In the genomic region with DNA sequence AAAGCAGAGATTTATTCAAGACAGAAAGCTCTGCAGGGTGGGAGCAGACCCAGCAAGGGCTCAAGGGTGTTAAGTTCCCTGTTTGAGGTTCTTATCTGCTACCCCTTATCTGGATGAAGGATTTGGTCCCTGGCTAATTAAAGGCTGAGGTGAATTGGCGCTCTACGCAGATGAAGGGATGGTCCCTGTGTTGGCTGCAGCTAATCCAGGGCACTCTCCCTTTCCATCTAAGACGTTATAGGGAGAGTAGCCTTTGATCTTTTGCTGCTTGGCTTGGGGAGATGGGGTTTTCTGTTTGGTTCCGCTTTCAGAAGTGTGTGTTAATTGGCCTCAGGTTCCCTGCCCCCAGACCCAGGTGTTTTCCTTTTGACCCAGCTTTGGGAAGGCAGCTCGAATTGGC, we compare ENCODE assay signal across 26 cellular contexts. TPM values are rescaled to one million over a fixed set of nuclear protein-coding genes. Genes with fewer than 3 reads are reported as not detected.
"Had no signal": no experiment of that assay in that cellular context is flagged by ENCODE, and none has a peak within 500 bp of the region (broad histone marks: within the 10 kb centered on the region; RNA-seq: fewer than 3 reads in every experiment).

No MANE protein-coding gene starts in this region.

- H3K4me2 ChIP-seq: smooth muscle cell had no signal

- ATAC-seq: foreskin keratinocyte; gastroesophageal sphincter; heart right ventricle; left cardiac atrium; left lung; natural killer cell; pancreas; sciatic nerve; stimulated activated effector memory CD8-positive, alpha-beta T cell treated with anti-CD3 and anti-CD28 coated beads, Interleukin-12 subunit alpha, Interleukin-12 subunit beta, amount 100 ng/mL, for 72 hours had no signal

- H3K27me3 ChIP-seq: colonic mucosa, esophagus muscularis mucosa, gastroesophageal sphincter, heart right ventricle, left lung, neutrophil, pancreas, stomach, thyroid gland had no signal

- H3K4me3 Mint-ChIP-seq: dendritic cell treated with granulocyte-macrophage colony-stimulating factor and Interleukin-4, amounts not matched to agents 40 ng/mL and 50 ng/mL, for 4 days; natural killer cell; stimulated activated effector memory CD8-positive, alpha-beta T cell treated with anti-CD3 and anti-CD28 coated beads, Interleukin-12 subunit alpha, Interleukin-12 subunit beta, amount 100 ng/mL, for 72 hours; type B pancreatic cell had no signal

- FAIRE-seq: endothelial cell of umbilical vein, islet of Langerhans, pancreas had no signal

- DNase-seq: colonic mucosa; effector CD8-positive, alpha-beta T cell; foreskin keratinocyte; heart right ventricle; hippocampal formation; left cardiac atrium; left lung; natural killer cell; pancreas; stimulated activated CD4-positive, alpha-beta T cell treated with anti-CD3 and anti-CD28 coated beads, Interleukin-12 subunit alpha, Interleukin-12 subunit beta, amount 100 ng/mL, for 4 hours; stimulated activated CD4-positive, alpha-beta T cell treated with anti-CD3 and anti-CD28 coated beads, Interleukin-1b, Interleukin-23, amount 100 ng/mL, for 48 hours; stimulated activated CD4-positive, alpha-beta T cell treated with anti-CD3 and anti-CD28 coated beads, Interleukin-4, amount 100 ng/mL, for 24 hours; stimulated activated naive CD4-positive, alpha-beta T cell treated with Interleukin-2 at 50 U/mL for 16 hours; stomach; thyroid gland had no signal

- H3K36me3 Mint-ChIP-seq: natural killer cell; stimulated activated effector memory CD8-positive, alpha-beta T cell treated with anti-CD3 and anti-CD28 coated beads, Interleukin-12 subunit alpha, Interleukin-12 subunit beta, amount 100 ng/mL, for 72 hours; type B pancreatic cell had no signal

- H3K4me1 ChIP-seq: colonic mucosa, esophagus muscularis mucosa, gastroesophageal sphincter, heart right ventricle, left lung, pancreas, stomach, thyroid gland had no signal

- H3K4me3 ChIP-seq: colonic mucosa, esophagus muscularis mucosa, gastroesophageal sphincter, heart right ventricle, left lung, pancreas, smooth muscle cell, stomach, thyroid gland had no signal

- H3K9me3 ChIP-seq: colonic mucosa, esophagus muscularis mucosa, gastroesophageal sphincter, left lung, neutrophil, pancreas, thyroid gland had no signal

- H3K27ac ChIP-seq: colonic mucosa, esophagus muscularis mucosa, foreskin keratinocyte, gastroesophageal sphincter, heart right ventricle, left lung, neutrophil, pancreas, stomach, thyroid gland had no signal

- H3K27me3 Mint-ChIP-seq: type B pancreatic cell had no signal

- H3K27ac Mint-ChIP-seq: dendritic cell treated with granulocyte-macrophage colony-stimulating factor and Interleukin-4, amounts not matched to agents 40 ng/mL and 50 ng/mL, for 4 days; natural killer cell; stimulated activated effector memory CD8-positive, alpha-beta T cell treated with anti-CD3 and anti-CD28 coated beads, Interleukin-12 subunit alpha, Interleukin-12 subunit beta, amount 100 ng/mL, for 72 hours; type B pancreatic cell had no signal

- H3K36me3 ChIP-seq: colonic mucosa, heart right ventricle, left lung, neutrophil, pancreas, thyroid gland had no signal

- H3K4me1 Mint-ChIP-seq: natural killer cell; stimulated activated effector memory CD8-positive, alpha-beta T cell treated with anti-CD3 and anti-CD28 coated beads, Interleukin-12 subunit alpha, Interleukin-12 subunit beta, amount 100 ng/mL, for 72 hours had no signal

RNA-seq across cellular contexts. Expression of a gene that starts 17.0 kb away (rescaled TPM):
- total RNA-seq: colonic mucosa, epithelial cell of proximal tubule, smooth muscle cell had no signal
